Comparison of ENCODE assay signal across 20 cellular contexts in the genomic region with DNA sequence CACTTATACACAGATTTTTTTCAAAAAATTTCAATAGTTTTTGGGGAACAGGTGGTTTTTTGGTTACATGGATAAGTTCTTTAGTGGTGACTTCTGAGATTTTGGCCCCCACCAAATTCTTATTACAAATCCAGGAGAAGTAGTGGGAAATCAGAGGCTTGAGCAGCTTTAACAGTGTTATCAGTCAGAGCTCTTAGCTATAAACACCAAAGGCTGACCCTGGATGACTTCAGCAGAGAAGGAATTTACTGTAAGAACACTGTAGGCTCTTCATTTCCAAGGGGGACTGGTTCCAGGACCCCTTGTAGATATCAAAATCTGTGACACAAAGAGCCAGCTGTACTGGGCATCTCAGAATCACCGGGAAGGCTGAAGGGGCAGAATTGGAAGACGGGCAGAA. TPM values are rescaled to one million over a fixed set of nuclear protein-coding genes. Genes with fewer than 3 reads are reported as not detected.
A peak's percentile ranks its signal among the peaks of the same experiment; 100 is the strongest.
DNase-seq lines count a peak whose midpoint lies in the region; FAIRE-seq and TF ChIP-seq lines count a peak whose summit lies in the region.
"Had no signal": no experiment of that assay in that cellular context is flagged by ENCODE, and none has a peak within 500 bp of the region (broad histone marks: within the 10 kb centered on the region; RNA-seq: fewer than 3 reads in every experiment).

No MANE protein-coding gene starts in this region.

- no CpG with 5 or more reads among the region's 2 CpGs for WGBS in H9 (ENCODE audit: extremely low coverage, insufficient read length, low lambda C conversion rate)
- 52% methylated on average over 2 of the region's 2 CpGs for WGBS in smooth muscle cell (ENCODE audit: low lambda C conversion rate)

- TF ChIP-seq CTCF in H9 (conservative IDR thresholded peaks at IDR 0.05) (no peak), VCaP (conservative IDR thresholded peaks at IDR 0.05) (no peak), fibroblast of villous mesenchyme (IDR thresholded peaks at IDR 0.05; ENCODE audit: insufficient read depth, low read depth, low read length) (no peak), smooth muscle cell (IDR thresholded peaks at IDR 0.05; ENCODE audit: borderline replicate concordance, insufficient read depth, poor library complexity, severe bottlenecking) (no peak)

- H3K4me2 ChIP-seq in H9 (ENCODE audit: insufficient read depth, insufficient read length, low read length) (no peak overlapping the region), smooth muscle cell (peak overlapping the region; percentile 65)

- H3K9me3 ChIP-seq in H9 (ENCODE audit: control insufficient read depth, low read depth, low read length) (no peaks in the 10 kb centered on the region), smooth muscle cell (replicated peaks; ENCODE audit: low read depth) (no peaks in the 10 kb centered on the region), SJCRH30 (replicated peaks) (no peaks in the 10 kb centered on the region)
- H3K9me3 ChIP-seq: Peyer's patch had no signal

- H3K79me2 ChIP-seq in H9 (ENCODE audit: insufficient read depth, low read length), result peaks cover 1% of the 10 kb centered on the region; the same call in 1 of the 2 replicates
- peaks cover 31% of the 10 kb centered on the region for H3K79me2 ChIP-seq in smooth muscle cell (ENCODE audit: low read depth)

- no peak overlapping the region for H4K91ac ChIP-seq in H9 (ENCODE audit: insufficient read length, low read depth, low read length)

- no peaks in the 10 kb centered on the region for H3K27me3 ChIP-seq in H9 (ENCODE audit: insufficient read depth, low read length)
- H3K27me3 ChIP-seq in smooth muscle cell (ENCODE audit: low read depth), result no peaks in the 10 kb centered on the region
- H3K27me3 ChIP-seq in SJCRH30, result no peaks in the 10 kb centered on the region
- no peaks in the 10 kb centered on the region for H3K27me3 ChIP-seq in H7 (ENCODE audit: control insufficient read depth, insufficient read depth, low read length)
- H3K27me3 ChIP-seq: Peyer's patch had no signal

- H3K4me1 ChIP-seq in H9 (ENCODE audit: insufficient read depth, low read length) (no peaks in the 10 kb centered on the region; the same call in 1 of the 2 replicates), smooth muscle cell (ENCODE audit: low read depth) (peaks cover 13% of the 10 kb centered on the region), SJCRH30 (no peaks in the 10 kb centered on the region)
- H3K4me1 ChIP-seq: Peyer's patch had no signal

- DNase-seq in H9, result no peak
- DNase-seq in fibroblast of villous mesenchyme (ENCODE audit: low read depth), result peak; percentile 84
- DNase-seq in smooth muscle cell (lab: John Stamatoyannopoulos, UW; ENCODE audit: unreplicated experiment), result no peak
- no peak for DNase-seq in HTR-8/SVneo (ENCODE audit: insufficient read length, low spot score)
- no peak for DNase-seq in activated gamma-delta T cell (lab: John Stamatoyannopoulos, UW)
- no peak for DNase-seq in SJCRH30
- no peak for DNase-seq in H7
- DNase-seq: CD8-positive, alpha-beta memory T cell; DND-41; GDM1; HCEC 1CT; KG1; NCI-H1436; NCI-H2029; NCI-H2171 treated with DMSO at 0.1 percent for 48 hours; NCI-H446 treated with DMSO at 0.1 percent for 48 hours; Peyer's patch; Right ventricle myocardium superior had no signal

- no peak overlapping the region for H2BK120ac ChIP-seq in H9 (ENCODE audit: low read depth, low read length, poor library complexity, severe bottlenecking)

- H3K36me3 ChIP-seq in smooth muscle cell (ENCODE audit: low read depth) (peaks cover 11% of the 10 kb centered on the region), SJCRH30 (peaks cover 8% of the 10 kb centered on the region; the same call in 1 of the 2 replicates), H7 (replicated peaks; ENCODE audit: control insufficient read depth, insufficient read depth, low read length) (peaks cover 7% of the 10 kb centered on the region)

- H3K56ac ChIP-seq in H9 (ENCODE audit: insufficient read length, low read depth, low read length), result no peak overlapping the region

- no peaks in the 10 kb centered on the region for H3K79me1 ChIP-seq in H9 (ENCODE audit: insufficient read depth, low read depth, low read length, poor library complexity, severe bottlenecking)

- no peak overlapping the region for H2BK12ac ChIP-seq in H9 (ENCODE audit: insufficient read length, low read depth, low read length)

- no peaks in the 10 kb centered on the region for H3K27me3 Mint-ChIP-seq in H9 (ENCODE audit: low read depth)
- H3K27me3 Mint-ChIP-seq: CD8-positive, alpha-beta memory T cell had no signal

- H3K27ac ChIP-seq in H9 (ENCODE audit: insufficient read length, low read depth, low read length), result no peak overlapping the region
- peak overlapping the region; percentile 84 for H3K27ac ChIP-seq in VCaP
- H3K27ac ChIP-seq in smooth muscle cell (ENCODE audit: low read depth), result peak overlapping the region; percentile 79
- no peak overlapping the region for H3K27ac ChIP-seq in SJCRH30
- H3K27ac ChIP-seq: Peyer's patch had no signal

- H4K5ac ChIP-seq in H9 (ENCODE audit: insufficient read length, low read depth, low read length), result no peak overlapping the region

- no peak overlapping the region for H2BK20ac ChIP-seq in H9 (ENCODE audit: low read depth, low read length, poor library complexity, severe bottlenecking)

- peaks cover 0 to 4% of the 10 kb centered on the region in 2 experiments; a peak in 1 of 5 replicates for H3K9me3 Mint-ChIP-seq in H9
- H3K9me3 Mint-ChIP-seq: CD8-positive, alpha-beta memory T cell had no signal

- H3K4me3 ChIP-seq in fibroblast of villous mesenchyme (ENCODE audit: low read depth, low read length) (no peak overlapping the region), smooth muscle cell (no peak overlapping the region), SJCRH30 (no peak overlapping the region), H7 (ENCODE audit: insufficient read depth, low read depth, low read length) (no peak overlapping the region)
- H3K4me3 ChIP-seq: GM12878, Peyer's patch had no signal

- no peak overlapping the region for H2BK5ac ChIP-seq in H9 (ENCODE audit: insufficient read length, low read length)

- H3T11ph ChIP-seq in H9 (ENCODE audit: low read length), result no peak overlapping the region

- H3K18ac ChIP-seq in H9 (ENCODE audit: insufficient read length, low read depth, low read length), result no peak overlapping the region

- H3K36me3 Mint-ChIP-seq in H9 (ENCODE audit: insufficient read depth in 1 of 3, low read depth in 3 of 3), result peaks cover 39 to 57% (median 54%) of the 10 kb centered on the region in 3 experiments

- peak overlapping the region in 2 of 3 experiments; percentile 48 to 59; a peak in 2 of 7 replicates for H3K27ac Mint-ChIP-seq in H9

- H3K9ac ChIP-seq in H9 (ENCODE audit: extremely low read depth, insufficient read length, low read length) (no peak overlapping the region), smooth muscle cell (ENCODE audit: low read depth) (no peak overlapping the region)

- no peak overlapping the region for H2AK5ac ChIP-seq in H9 (ENCODE audit: insufficient read length, low read length)

- H3K4ac ChIP-seq in H9 (ENCODE audit: low read depth, low read length), result no peak overlapping the region

- no peak overlapping the region for H2BK15ac ChIP-seq in H9 (ENCODE audit: low read depth, low read length)

- H3K23ac ChIP-seq in H9 (ENCODE audit: insufficient read length, low read depth, low read length), result no peak overlapping the region

- peaks cover 12 to 13% of the 10 kb centered on the region in 2 experiments; a peak in 3 of 4 replicates for H3K4me1 Mint-ChIP-seq in H9

- H2AFZ ChIP-seq in H9 (ENCODE audit: low read length) (no peak overlapping the region), smooth muscle cell (ENCODE audit: low read depth) (no peak overlapping the region)

- no peak overlapping the region for H3K14ac ChIP-seq in H9 (ENCODE audit: insufficient read depth, low read length)

- peaks cover 2% of the 10 kb centered on the region for H3K23me2 ChIP-seq in H9 (ENCODE audit: insufficient read length, low read depth, low read length, poor library complexity, severe bottlenecking)

- no peak for FAIRE-seq in HTR-8/SVneo (lab: Jason Lieb, UNC)
- FAIRE-seq: GM12878 had no signal

- H3K4me3 Mint-ChIP-seq in H9, result no peak overlapping the region
- H3K4me3 Mint-ChIP-seq: CD8-positive, alpha-beta memory T cell had no signal

- H4K20me1 ChIP-seq in H9 (ENCODE audit: control insufficient read depth, insufficient read depth, insufficient read length) (no peaks in the 10 kb centered on the region), smooth muscle cell (ENCODE audit: low read depth) (peaks cover 34% of the 10 kb centered on the region)

- H3F3A ChIP-seq in smooth muscle cell (ENCODE audit: low read depth), result peaks cover 21% of the 10 kb centered on the region

- H4K8ac ChIP-seq in H9 (replicated peaks; ENCODE audit: insufficient read length, low read depth, low read length), result no peak overlapping the region

RNA-seq across cellular contexts. Expression of gene MPHOSPH6, which starts 17.8 kb away (rescaled TPM):
- total RNA-seq in H9 (2021) (38.3 and 39.0 TPM in 2 replicates), fibroblast of villous mesenchyme (32.9 and 38.4 TPM in 2 replicates), smooth muscle cell (65.5 and 77.3 TPM in 2 replicates)
- 52.2 and 55.4 TPM in 2 replicates for polyA plus RNA-seq in smooth muscle cell
- total RNA-seq in SJCRH30 (2014; rRNA removed; shearing (Covaris generic)), result 31.0 and 35.5 TPM in 2 replicates
- total RNA-seq in H7 (2014; rRNA removed; shearing (Covaris generic)), result 10.3 and 18.4 TPM in 2 replicates

Comparison
In these comparisons a context has a peak if more than half of its experiments do, and no peak if none do; other contexts are left out.
1. H3K27ac ChIP-seq: peak in VCaP (single experiment) and smooth muscle cell (single experiment); none in H9 (single experiment) and SJCRH30 (single experiment).